ENCODE assay signal across 18 cellular contexts in genomic region chr1:194959795-194960194, GRCh38.
A peak's percentile ranks its signal among the peaks of the same experiment; 100 is the strongest.
DNase-seq lines count a peak whose midpoint lies in the region; ATAC-seq and TF ChIP-seq lines count a peak whose summit lies in the region.
"Had no signal": no experiment of that assay in that cellular context is flagged by ENCODE, and none has a peak within 500 bp of the region (broad histone marks: within the 10 kb centered on the region; RNA-seq: fewer than 3 reads in every experiment).

No MANE protein-coding gene starts in this region.

- BruUV-seq in A673 (replicated peaks; lab: Mats Ljungman, UMichigan), result no TSS peak

- H3K36me3 ChIP-seq in KMS-11 (ENCODE audit: insufficient read depth), result no peaks in the 10 kb centered on the region
- H3K36me3 ChIP-seq in OCI-LY1 (ENCODE audit: insufficient read depth, low read length), result no peaks in the 10 kb centered on the region
- no peaks in the 10 kb centered on the region for H3K36me3 ChIP-seq in A673 (ENCODE audit: insufficient read depth, low read length, poor library complexity, severe bottlenecking)

- intact Hi-C loops in A673 (cut with micrococcal nuclease; ENCODE audit: unreplicated experiment), result no loop called here

- no peak overlapping the region for H3K27ac ChIP-seq in KMS-11
- no peak overlapping the region for H3K27ac ChIP-seq in OCI-LY1 (ENCODE audit: low read depth, low read length, poor library complexity, severe bottlenecking)
- no peak overlapping the region for H3K27ac ChIP-seq in A673 (ENCODE audit: low read depth, low read length, poor library complexity, severe bottlenecking)
- H3K27ac ChIP-seq: C4-2B had no signal

- POLR2A ChIA-PET in A673 (lab: Charles Lee; ENCODE audit: low non-redundant PET), result no interaction called here

- ATAC-seq in HG02973 (IDR thresholded peaks at IDR 0.05; ENCODE audit: unreplicated experiment), result no peak
- ATAC-seq in HG02763 (IDR thresholded peaks at IDR 0.05; ENCODE audit: unreplicated experiment), result no peak
- ATAC-seq: GM23338, HCT116 had no signal

- H3K9me3 ChIP-seq in OCI-LY1 (ENCODE audit: low read length) (peaks cover 3% of the 10 kb centered on the region; the same call in 1 of the 2 replicates), A673 (ENCODE audit: low read depth, low read length, poor library complexity, severe bottlenecking) (no peaks in the 10 kb centered on the region)
- H3K9me3 ChIP-seq: Caco-2 had no signal

- TF ChIP-seq CTCF in KMS-11 (conservative IDR thresholded peaks at IDR 0.05; ENCODE audit: low read depth, low read length) (no peak), OCI-LY1 (IDR thresholded peaks at IDR 0.05; ENCODE audit: low read length) (no peak), A673 (conservative IDR thresholded peaks at IDR 0.05; ENCODE audit: low read depth, low read length) (no peak)

- H3K4me3 ChIP-seq in KMS-11 (IDR thresholded peaks at IDR 0.05; ENCODE audit: insufficient read depth, low read depth, low read length) (no peak overlapping the region), OCI-LY1 (ENCODE audit: low read depth, low read length, poor library complexity, severe bottlenecking) (no peak overlapping the region), A673 (ENCODE audit: low read depth, low read length, poor library complexity, severe bottlenecking) (no peak overlapping the region)
- H3K4me3 ChIP-seq: GM23338 had no signal

- H3K27me3 ChIP-seq in KMS-11 (ENCODE audit: insufficient read depth, low read depth) (no peaks in the 10 kb centered on the region), OCI-LY1 (ENCODE audit: insufficient read depth, low read length) (no peaks in the 10 kb centered on the region), A673 (replicated peaks; ENCODE audit: insufficient read depth, low read depth, low read length, poor library complexity) (no peaks in the 10 kb centered on the region)

- H4K20me1 ChIP-seq in KMS-11 (ENCODE audit: insufficient read depth) (no peaks in the 10 kb centered on the region), OCI-LY1 (ENCODE audit: insufficient read depth, low read length) (no peaks in the 10 kb centered on the region)

- CTCF ChIA-PET in A673 (lab: Charles Lee), result no interaction called here

- H3K9me2 ChIP-seq in OCI-LY1 (ENCODE audit: low read depth, low read length), result no peaks in the 10 kb centered on the region

- H3K4me1 ChIP-seq in KMS-11 (ENCODE audit: low read depth, poor library complexity, severe bottlenecking), result peaks cover 21% of the 10 kb centered on the region
- H3K4me1 ChIP-seq in OCI-LY1 (ENCODE audit: insufficient read depth, low read length, severe bottlenecking), result no peaks in the 10 kb centered on the region
- no peaks in the 10 kb centered on the region for H3K4me1 ChIP-seq in A673 (ENCODE audit: insufficient read depth, low read length, poor library complexity, severe bottlenecking)
- H3K4me1 ChIP-seq: Caco-2 had no signal

- H3K9ac ChIP-seq in KMS-11, result no peak overlapping the region
- no peak overlapping the region for H3K9ac ChIP-seq in OCI-LY1 (ENCODE audit: low read length)

- peak; percentile 34 for DNase-seq in amniotic epithelial cell (ENCODE audit: low read depth)
- DNase-seq in occipital lobe (lab: John Stamatoyannopoulos, UW), result no peak
- DNase-seq in A673 (ENCODE audit: low spot score), result no peak
- DNase-seq: AML-193; Caco-2; CD4-positive, alpha-beta T cell; DMS153; DMS79; GF-D8; H7; HFFc6 had no signal

- H3K79me2 ChIP-seq in KMS-11 (ENCODE audit: insufficient read depth, low read depth) (no peaks in the 10 kb centered on the region), OCI-LY1 (ENCODE audit: insufficient read depth, low read length) (no peaks in the 10 kb centered on the region)

- H3K4me2 ChIP-seq in KMS-11, result peak overlapping the region; percentile 11; the same call in 1 of the 2 replicates
- H3K4me2 ChIP-seq in OCI-LY1 (ENCODE audit: low read length), result no peak overlapping the region; the same call in 1 of the 2 replicates
- H3K4me2 ChIP-seq: GM23338 had no signal

- H3F3A ChIP-seq in OCI-LY1 (ENCODE audit: insufficient read depth, low read length), result peaks cover 4% of the 10 kb centered on the region; the same call in 1 of the 2 replicates

- H2AFZ ChIP-seq in KMS-11 (ENCODE audit: low read depth) (no peak overlapping the region), OCI-LY1 (ENCODE audit: low read length) (peak overlapping the region; percentile 88)
- H2AFZ ChIP-seq: GM23338 had no signal
